8 cellular contexts compared by ENCODE assay signal in genomic region chr17:75632863-75633483, GRCh38. TPM values are rescaled to one million over a fixed set of nuclear protein-coding genes. Genes with fewer than 3 reads are reported as not detected.
DNase-seq lines count a peak whose midpoint lies in the region; ATAC-seq and TF ChIP-seq lines count a peak whose summit lies in the region.

Gene SMIM5, plus strand, starts transcription at chr17:75633434. Its CDS starts 6,768 bp downstream, at chr17:75640202.

- DNase-seq in G401 (ENCODE audit: low spot score) (peak; percentile 92), SJSA1 (ENCODE audit: low read depth in 1 of 2, low spot score in 2 of 2) (peak; percentile 84 to 95), foreskin keratinocyte (peak; percentile 20 to 54)
- DNase-seq in activated naive CD4-positive, alpha-beta T cell (lab: John Stamatoyannopoulos, UW), result peak; percentile 63 to 81 (median 78)
- DNase-seq in stimulated activated naive CD8-positive, alpha-beta T cell treated with anti-CD3 and anti-CD28 coated beads, Interleukin-15, Interleukin-2, amounts not matched to agents 100 U/mL and 50 U/mL, for 24 hours, result peak; percentile 90

- H3K4me3 ChIP-seq in HUES6 (ENCODE audit: low read depth, low read length), result peak within 1 kb of the TSS; percentile 28; the same call in 1 of the 2 replicates
- H3K4me3 ChIP-seq in SJSA1, result no peak within 1 kb of the TSS
- H3K4me3 ChIP-seq in neuron (ENCODE audit: low read length), result peak within 1 kb of the TSS; percentile 3

- H3K4me1 ChIP-seq in HUES6 (ENCODE audit: control insufficient read depth, insufficient read depth, low read length) (peaks cover 20% of the 10 kb centered on the region), SJSA1 (replicated peaks) (peaks cover 17% of the 10 kb centered on the region), foreskin keratinocyte (peaks cover 4% of the 10 kb centered on the region), neuron (ENCODE audit: insufficient read depth, low read length) (peaks cover 37% of the 10 kb centered on the region)

- H3K27ac ChIP-seq in HUES6 (ENCODE audit: low read depth, low read length) (no peak within 1 kb of the TSS), SJSA1 (0 out of 2 replicates have a peak within 1 kb of the TSS, but pooled peaks have one; percentile 3), foreskin keratinocyte (peak within 1 kb of the TSS; percentile 37)

- in situ Hi-C loops in G401 (cut with HindIII; ENCODE audit: low sequenced_read_pairs), result no loop called here

- peak; percentile 96 for TF ChIP-seq CTCF in foreskin keratinocyte (conservative IDR thresholded peaks at IDR 0.05)

- peak within 1 kb of the TSS; percentile 21 for H3K9ac ChIP-seq in HUES6 (ENCODE audit: low read length)

- peak; percentile 65 for ATAC-seq in foreskin keratinocyte
- ATAC-seq in stimulated activated naive CD8-positive, alpha-beta T cell treated with anti-CD3 and anti-CD28 coated beads, Interleukin-15, Interleukin-2, amounts not matched to agents 100 U/mL and 50 U/mL, for 24 hours, result peak; percentile 81
- no peak for ATAC-seq in GM18858 (IDR thresholded peaks at IDR 0.05; ENCODE audit: unreplicated experiment)

- H3K9me3 ChIP-seq in HUES6 (ENCODE audit: control insufficient read depth, insufficient read depth, low read depth, low read length) (no peaks in the 10 kb centered on the region), SJSA1 (replicated peaks) (no peaks in the 10 kb centered on the region), neuron (ENCODE audit: low read length) (no peaks in the 10 kb centered on the region)

- no peak within 1 kb of the TSS for H2AFZ ChIP-seq in neuron (ENCODE audit: low read depth, low read length)

- H3K36me3 ChIP-seq in HUES6 (ENCODE audit: control insufficient read depth, insufficient read depth, low read length) (peaks cover 21% of the 10 kb centered on the region), SJSA1 (peaks cover 22% of the 10 kb centered on the region), neuron (ENCODE audit: insufficient read depth, low read length) (peaks cover 5% of the 10 kb centered on the region)

- H3K27me3 ChIP-seq in HUES6 (ENCODE audit: control insufficient read depth, insufficient read depth, low read length), result no peaks in the 10 kb centered on the region
- no peaks in the 10 kb centered on the region for H3K27me3 ChIP-seq in SJSA1 (replicated peaks)
- no peaks in the 10 kb centered on the region for H3K27me3 ChIP-seq in foreskin keratinocyte
- no peaks in the 10 kb centered on the region for H3K27me3 ChIP-seq in neuron (ENCODE audit: insufficient read depth, low read length)

RNA-seq across cellular contexts. Expression of gene SMIM5, which starts in this region (rescaled TPM):
- total RNA-seq in G401 (2014; rRNA removed; shearing (Covaris generic)), result not detected in 2 replicates
- 0.05 TPM in 1 of 2 replicates, not detected in the other for total RNA-seq in SJSA1 (2014; rRNA removed; shearing (Covaris generic))
- not detected in 2 replicates for total RNA-seq in foreskin keratinocyte
- polyA plus RNA-seq in foreskin keratinocyte, result 0.06 TPM in 1 of 2 replicates, not detected in the other

Comparison
In these comparisons a context has a peak if more than half of its experiments do, and no peak if none do; other contexts are left out.
1. Peak in DNase-seq in G401; RNA of the gene not detected or under 1 TPM.
2. Peak in DNase-seq and H3K27ac ChIP-seq in SJSA1; RNA of the gene not detected or under 1 TPM.
3. Peak in DNase-seq, ATAC-seq and H3K27ac ChIP-seq in foreskin keratinocyte; RNA of the gene not detected or under 1 TPM.
4. DNase-seq: peak in every context shown above with its lines; median percentile 92 in G401; 90 in stimulated activated naive CD8-positive, alpha-beta T cell treated with anti-CD3 and anti-CD28 coated beads, Interleukin-15, Interleukin-2, amounts not matched to agents 100 U/mL and 50 U/mL, for 24 hours; 90 in SJSA1; 78 in activated naive CD4-positive, alpha-beta T cell; 37 in foreskin keratinocyte.